14 cellular contexts compared by ENCODE assay signal in genomic region chr4:122688529-122688928, GRCh38. TPM values are rescaled to one million over a fixed set of nuclear protein-coding genes. Genes with fewer than 3 reads are reported as not detected.
DNase-seq lines count a peak whose midpoint lies in the region; ATAC-seq, FAIRE-seq and TF ChIP-seq lines count a peak whose summit lies in the region.
"Had no signal": no experiment of that assay in that cellular context is flagged by ENCODE, and none has a peak within 500 bp of the region (broad histone marks: within the 10 kb centered on the region; RNA-seq: fewer than 3 reads in every experiment).

No MANE protein-coding gene starts in this region.

- H3K79me2 ChIP-seq in K562 (ENCODE audit: control insufficient read depth, insufficient read depth, low read length), result no peaks in the 10 kb centered on the region
- H3K79me2 ChIP-seq in keratinocyte (ENCODE audit: control insufficient read depth, insufficient read depth, low read length), result no peaks in the 10 kb centered on the region

- H3K4me3 Mint-ChIP-seq in MCF 10A (ENCODE audit: unreplicated experiment), result no peak overlapping the region
- H3K4me3 Mint-ChIP-seq: WTC11 had no signal

- no peak overlapping the region for H3K9ac ChIP-seq in K562 (ENCODE audit: insufficient read depth in 1 of 2, low read depth in 2 of 2, low read length in 2 of 2)
- H3K9ac ChIP-seq in keratinocyte (ENCODE audit: control insufficient read depth, extremely low read depth, insufficient read depth, low read length), result no peak overlapping the region

- TF ChIP-seq RAD21 in K562 (CRISPR knock-in tag; conservative IDR thresholded peaks at IDR 0.05 in 1 of 2, IDR thresholded peaks at IDR 0.05 in 1 of 2), result no peak

- H3K4me1 Mint-ChIP-seq in MCF 10A (ENCODE audit: insufficient read depth, unreplicated experiment), result no peaks in the 10 kb centered on the region
- H3K4me1 Mint-ChIP-seq: WTC11 had no signal

- BruUV-seq in MCF 10A (replicated peaks; lab: Mats Ljungman, UMichigan), result no TSS peak
- BruUV-seq in K562 (replicated peaks; lab: Mats Ljungman, UMichigan), result no TSS peak

- peak; percentile 8; the same call in 1 of the 3 replicates for ATAC-seq in K562
- ATAC-seq in GM21529 (IDR thresholded peaks at IDR 0.05; ENCODE audit: unreplicated experiment), result no peak
- no peak for ATAC-seq in GM19455 (IDR thresholded peaks at IDR 0.05; ENCODE audit: unreplicated experiment)
- ATAC-seq: WTC11 had no signal

- no peak for TF ChIP-seq CTCF in breast epithelium (IDR thresholded peaks at IDR 0.05)
- TF ChIP-seq CTCF in MCF 10A (IDR thresholded peaks at IDR 0.05; ENCODE audit: unreplicated experiment), result no peak
- TF ChIP-seq CTCF in K562 (IDR thresholded peaks at IDR 0.05 in 2 of 3, conservative IDR thresholded peaks at IDR 0.05 in 1 of 3; ENCODE audit: insufficient read depth in 2 of 3, low read depth in 1 of 3, low read length in 3 of 3), result no peak
- no peak for TF ChIP-seq CTCF in keratinocyte (optimal IDR thresholded peaks at IDR 0.05 in 1 of 3, IDR thresholded peaks at IDR 0.05 in 1 of 3, conservative IDR thresholded peaks at IDR 0.05 in 1 of 3; ENCODE audit: extremely low read depth in 1 of 3, insufficient read depth in 2 of 3, low read length in 3 of 3)
- no peak for TF ChIP-seq CTCF in uterus (IDR thresholded peaks at IDR 0.05)

- in situ Hi-C loops in K562 (cut with MboI), result no loop called here

- no peak overlapping the region for H3K27ac Mint-ChIP-seq in MCF 10A (ENCODE audit: low read depth, unreplicated experiment)
- H3K27ac Mint-ChIP-seq: WTC11 had no signal

- FAIRE-seq in K562 (lab: Jason Lieb, UNC) (no peak), keratinocyte (lab: Jason Lieb, UNC) (no peak)

- H2AFZ ChIP-seq in K562 (ENCODE audit: low read depth, low read length), result peak overlapping the region; percentile 66
- peak overlapping the region; percentile 15 for H2AFZ ChIP-seq in keratinocyte (ENCODE audit: control insufficient read depth, low read length)

- POLR2A ChIA-PET in MCF 10A (lab: Yijun Ruan, JAX) (interaction anchor here (0.7 kb wide), 1 partner anchor 242 kb away, joined by 3 read pairs; no protein-coding TSS in a partner anchor), K562 (lab: Yijun Ruan, JAX) (interaction anchor here (0.6 kb wide), 2 partner anchors 30 to 290 kb away, joined by 3 read pairs; no protein-coding TSS in a partner anchor)

- H3K4me2 ChIP-seq in K562 (ENCODE audit: insufficient read depth, low read length) (no peak overlapping the region; the same call in 1 of the 2 replicates), keratinocyte (ENCODE audit: control insufficient read depth, extremely low read depth, insufficient read depth, low read depth, low read length) (no peak overlapping the region)

- no peaks in the 10 kb centered on the region for H3K27me3 Mint-ChIP-seq in MCF 10A (ENCODE audit: insufficient read depth, unreplicated experiment)

- CTCF ChIA-PET in MCF 10A (lab: Yijun Ruan, JAX) (interaction anchor here (0.7 to 1.3 kb wide), 3 partner anchors 37 to 242 kb away, joined by 3 to 4 read pairs (median 3); no protein-coding TSS in a partner anchor), K562 (lab: Yijun Ruan, JAX; ENCODE audit: low intra/inter-chr PET ratio) (no interaction called here)

- 61% methylated on average over 7 of the region's 7 CpGs for WGBS in K562 (ENCODE audit: insufficient coverage, low coverage, missing lambda C conversion rate)

- H3K4me1 ChIP-seq in breast epithelium (no peaks in the 10 kb centered on the region), K562 (replicated peaks in 1 of 2; ENCODE audit: control insufficient read depth in 2 of 2, insufficient read depth in 2 of 2, low read length in 2 of 2) (peaks cover 4 to 37% of the 10 kb centered on the region in 2 experiments; a peak in 4 of 5 replicates), keratinocyte (ENCODE audit: control insufficient read depth, extremely low read depth, insufficient read depth, low read length) (no peaks in the 10 kb centered on the region), uterus (no peaks in the 10 kb centered on the region)
- H3K4me1 ChIP-seq: SJSA1 had no signal

- no peaks in the 10 kb centered on the region for H3K36me3 Mint-ChIP-seq in MCF 10A (ENCODE audit: insufficient read depth, unreplicated experiment)

- H3K27ac ChIP-seq in breast epithelium (no peak overlapping the region), K562 (ENCODE audit: extremely low read depth, low read depth, low read length) (peak overlapping the region; percentile 9; the same call in 1 of the 3 replicates), keratinocyte (ENCODE audit: control insufficient read depth, insufficient read depth, low read length) (no peak overlapping the region), uterus (peak overlapping the region; percentile 31 to 45)
- H3K27ac ChIP-seq: SJSA1 had no signal

- peak overlapping the region in 2 of 3 donors; percentile 24 to 47 for H3K4me3 ChIP-seq in breast epithelium
- no peak overlapping the region for H3K4me3 ChIP-seq in K562
- H3K4me3 ChIP-seq in keratinocyte (ENCODE audit: control insufficient read depth in 2 of 3, extremely low read depth in 1 of 3, insufficient read depth in 2 of 3, low read depth in 1 of 3, low read length in 3 of 3), result no peak overlapping the region
- H3K4me3 ChIP-seq in uterus, result peak overlapping the region in 1 of 2 donors; percentile 22
- H3K4me3 ChIP-seq: SJSA1 had no signal

- H3K9me3 Mint-ChIP-seq in MCF 10A (ENCODE audit: unreplicated experiment), result peaks cover 4% of the 10 kb centered on the region

- intact Hi-C loops in breast epithelium (cut with DNase I; ENCODE audit: low total_unique reads) (no loop called here), MCF 10A (cut with micrococcal nuclease) (no loop called here), K562 (cut with micrococcal nuclease) (no loop called here), uterus (cut with DNase I; ENCODE audit: low total_unique reads) (no loop called here)

- TF ChIP-seq EP300 in K562 (IDR thresholded peaks at IDR 0.05; ENCODE audit: low read length), result no peak

- dilution Hi-C loops in keratinocyte (cut with MboI; ENCODE audit: extremely low pct_ligation_motif_present, low sequenced_read_pairs), result no loop called here

- H3K36me3 ChIP-seq in breast epithelium, result no peaks in the 10 kb centered on the region
- no peaks in the 10 kb centered on the region for H3K36me3 ChIP-seq in K562 (ENCODE audit: control insufficient read depth, insufficient read depth, low read length)
- no peaks in the 10 kb centered on the region for H3K36me3 ChIP-seq in keratinocyte (ENCODE audit: control insufficient read depth in 2 of 2, extremely low read depth in 1 of 2, insufficient read depth in 2 of 2, low read length in 2 of 2)
- no peaks in the 10 kb centered on the region for H3K36me3 ChIP-seq in uterus
- H3K36me3 ChIP-seq: SJSA1 had no signal

- no peak for DNase-seq in breast epithelium (ENCODE audit: low spot score in 2 of 2)
- DNase-seq in MCF 10A (ENCODE audit: unreplicated experiment), result no peak
- DNase-seq in K562 (ENCODE audit: extremely low read depth in 1 of 4, low spot score in 3 of 4), result no peak
- DNase-seq in keratinocyte (ENCODE audit: low read depth, low spot score), result no peak
- no peak for DNase-seq in uterus
- DNase-seq in NCI-H524 (lab: John Stamatoyannopoulos, UW), result no peak
- DNase-seq: activated T-cell treated with anti-CD3 and anti-CD28 coated beads, Interleukin-2, amount 50 U/mL, for 1 hour; Karpas-422; NCI-H2029 treated with DMSO at 0.1 percent for 48 hours; NCI-H774 had no signal

- H3K27me3 ChIP-seq in breast epithelium, result no peaks in the 10 kb centered on the region
- H3K27me3 ChIP-seq in K562 (ENCODE audit: control insufficient read depth in 2 of 2, insufficient read depth in 2 of 2, low read length in 2 of 2), result no peaks in the 10 kb centered on the region
- no peaks in the 10 kb centered on the region for H3K27me3 ChIP-seq in keratinocyte (ENCODE audit: control insufficient read depth, extremely low read depth, insufficient read depth, low read length)
- H3K27me3 ChIP-seq in uterus, result no peaks in the 10 kb centered on the region
- H3K27me3 ChIP-seq: SJSA1 had no signal

- H3K9me3 ChIP-seq in breast epithelium (no peaks in the 10 kb centered on the region), K562 (replicated peaks; ENCODE audit: control insufficient read depth, insufficient read depth, low read depth, low read length) (no peaks in the 10 kb centered on the region), keratinocyte (ENCODE audit: control insufficient read depth, low read depth, low read length) (no peaks in the 10 kb centered on the region), uterus (no peaks in the 10 kb centered on the region)
- H3K9me3 ChIP-seq: SJSA1 had no signal

- no peaks in the 10 kb centered on the region for H4K20me1 ChIP-seq in K562 (replicated peaks; ENCODE audit: control insufficient read depth, insufficient read depth, low read length)
- no peaks in the 10 kb centered on the region for H4K20me1 ChIP-seq in keratinocyte (ENCODE audit: control insufficient read depth, extremely low read depth, insufficient read depth, low read length)

- no peak for TF ChIP-seq POLR2A in breast epithelium (IDR thresholded peaks at IDR 0.05)
- no peak for TF ChIP-seq POLR2A in K562 (conservative IDR thresholded peaks at IDR 0.05)
- TF ChIP-seq POLR2A in uterus (IDR thresholded peaks at IDR 0.05), result no peak

- H3K9me1 ChIP-seq in K562 (ENCODE audit: control insufficient read depth, insufficient read depth, low read length) (no peaks in the 10 kb centered on the region), keratinocyte (ENCODE audit: control insufficient read depth, extremely low read depth, insufficient read depth, low read length) (no peaks in the 10 kb centered on the region)

RNA-seq across cellular contexts. Expression of gene BBS12, which starts 44.0 kb away (rescaled TPM):
- total RNA-seq in breast epithelium, result 10 to 100 TPM in 1 of 3 donors, 1 to 10 TPM in 2; 2.7 to 15.2 (median 5.6) TPM
- total RNA-seq in MCF 10A (2022), result 4.7 and 8.3 TPM in 2 replicates
- 2.4 and 7.3 TPM in 2 replicates for total RNA-seq in K562 (2011; cell fraction: chromatin; rRNA removed; ENCODE audit: low replicate concordance)
- 1.8 and 2.3 TPM in 2 replicates for total RNA-seq in K562 (2011; cell fraction: nucleolus; rRNA removed)
- 2.2 and 3.2 TPM in 2 replicates for total RNA-seq in K562 (2011; cell fraction: nucleoplasm; rRNA removed)
- total RNA-seq in K562 (2014; rRNA removed), result 2.7 and 2.9 TPM in 2 replicates
- total RNA-seq in K562 (2014; rRNA removed; fragmentation: Illumina TruSeq; extraction: Trizol), result 4.4 and 4.8 TPM in 2 replicates
- total RNA-seq in K562 (2015; rRNA removed; fragmentation: Illumina TruSeq; extraction: Trizol), result 5.3 and 5.5 TPM in 2 replicates
- total RNA-seq in K562 (2021), result 3.0 and 3.1 TPM in 2 replicates
- polyA plus RNA-seq in K562 (2011; rRNA removed), result 2.5 and 2.8 TPM in 2 replicates
- polyA plus RNA-seq in K562 (2011; cell fraction: cytosol; rRNA removed), result 1.1 and 1.5 TPM in 2 replicates
- 1.0 and 2.5 TPM in 2 replicates for polyA plus RNA-seq in K562 (2011; cell fraction: nucleus; rRNA removed)
- polyA plus RNA-seq in K562 (2012), result 3.3 and 5.8 TPM in 2 replicates
- polyA plus RNA-seq in K562 (2014; fragmentation: Illumina TruSeq; extraction: Trizol), result 3.3 and 3.5 TPM in 2 replicates
- polyA plus RNA-seq in K562 (2014; fragmentation: Nextera tagmentation; extraction: Ambion mirVana), result 1 to 10 TPM; 5.1 to 6.5 TPM
- 2.1 and 3.2 TPM in 2 replicates for polyA plus RNA-seq in K562 (2014; rRNA removed)
- polyA minus RNA-seq in K562 (2011; rRNA and poly(A)+ RNA removed), result 4.7 and 5.5 TPM in 2 replicates
- 2.0 and 2.6 TPM in 2 replicates for polyA minus RNA-seq in K562 (2011; cell fraction: cytosol; rRNA and poly(A)+ RNA removed)
- 3.2 and 8.6 TPM in 2 replicates for polyA minus RNA-seq in K562 (2011; cell fraction: nucleus; rRNA and poly(A)+ RNA removed)
- polyA plus RNA-seq in keratinocyte, result 2.3 to 2.5 TPM (median 2.4 TPM) in 3 replicates
- 1.7 TPM for polyA plus RNA-seq in keratinocyte (2011; ENCODE audit: low read depth)
- polyA plus RNA-seq in keratinocyte (2011; cell fraction: cytosol; rRNA removed), result 1.4 and 2.9 TPM in 2 replicates
- polyA plus RNA-seq in keratinocyte (2011; cell fraction: nucleus; rRNA removed), result 2.9 and 3.1 TPM in 2 replicates
- 2.6 and 2.9 TPM in 2 replicates for polyA plus RNA-seq in keratinocyte (2012; ENCODE audit: low replicate concordance)
- polyA minus RNA-seq in keratinocyte, result 0.79 to 2.7 TPM (median 2.7 TPM) in 3 replicates
- 1.7 TPM for polyA minus RNA-seq in keratinocyte (2011; cell fraction: cytosol; rRNA and poly(A)+ RNA removed)
- 2.2 and 4.8 TPM in 2 replicates for polyA minus RNA-seq in keratinocyte (2011; cell fraction: nucleus; rRNA and poly(A)+ RNA removed)
- 1 to 10 TPM; 3.6 to 9.9 (median 6.2) TPM for total RNA-seq in uterus

Comparison
In these comparisons a context has a peak if more than half of its experiments do, and no peak if none do; other contexts are left out.
1. H3K27ac ChIP-seq: peak in K562 (single experiment) and uterus (2 of 2); none in breast epithelium (0 of 2) and keratinocyte (single experiment).
2. H3K4me3 ChIP-seq: peak in breast epithelium (2 of 3); none in K562 (single experiment) and keratinocyte (0 of 3).